ENCODE assay signal across 18 cellular contexts in the genomic region with DNA sequence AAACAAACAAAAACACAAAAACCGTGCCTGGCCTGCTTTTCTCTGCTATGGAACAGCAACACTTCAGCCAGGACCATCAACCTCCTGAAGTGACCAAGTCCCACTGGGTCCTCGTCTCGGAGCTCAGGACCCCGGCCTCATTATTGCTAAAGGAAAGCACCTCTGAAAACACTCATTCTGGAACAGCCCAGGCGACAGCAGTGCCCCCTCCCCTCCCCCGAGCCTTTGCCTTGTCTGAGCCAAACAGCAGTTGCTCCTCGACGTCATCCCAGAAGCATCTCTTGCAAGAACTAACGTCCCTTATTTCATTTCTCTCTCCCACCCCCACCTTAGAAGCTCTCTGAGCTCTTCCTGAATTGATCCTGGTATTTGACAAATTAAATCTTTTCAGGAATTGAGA. TPM values are rescaled to one million over a fixed set of nuclear protein-coding genes. Genes with fewer than 3 reads are reported as not detected.
"Had no signal": no experiment of that assay in that cellular context is flagged by ENCODE, and none has a peak within 500 bp of the region (broad histone marks: within the 10 kb centered on the region; RNA-seq: fewer than 3 reads in every experiment).

No MANE protein-coding gene starts in this region.

- H3K9me3 ChIP-seq: lower lobe of right lung, psoas muscle, stomach, thyroid gland, vagina had no signal

- H3K27ac Mint-ChIP-seq: activated CD4-positive, alpha-beta T cell treated with anti-CD3 and anti-CD28 coated beads, Interleukin-2, amount 10 ng/mL, durations not matched to agents 24 days and 14 days; dendritic cell treated with granulocyte-macrophage colony-stimulating factor and Interleukin-4, amounts not matched to agents 40 ng/mL and 50 ng/mL, for 4 days; effector memory CD8-positive, alpha-beta T cell; natural killer cell treated with Interleukin-12 subunit alpha and Interleukin-12 subunit beta and Interleukin-15 and Interleukin-18, amount 100 ng/mL, for 72 hours had no signal

- H3K4me3 ChIP-seq: lower lobe of right lung, psoas muscle, stomach, thyroid gland, vagina had no signal

- DNase-seq: activated CD4-positive, alpha-beta T cell treated with anti-CD3 and anti-CD28 coated beads, Interleukin-2, amount 10 ng/mL, durations not matched to agents 24 days and 14 days; activated CD8-positive, alpha-beta memory T cell treated with anti-CD3 and anti-CD28 coated beads for 24 hours; activated naive CD4-positive, alpha-beta T cell treated with anti-CD3 and anti-CD28 coated beads, Interleukin-2, amount 50 U/mL, for 16 hours; effector memory CD8-positive, alpha-beta T cell; hippocampal formation; immature natural killer cell; lower lobe of right lung; psoas muscle; stimulated activated CD4-positive, alpha-beta T cell treated with anti-CD3 and anti-CD28 coated beads, Interleukin-4, amount 100 ng/mL, for 1 hour; stimulated activated CD8-positive, alpha-beta memory T cell treated with anti-CD3 and anti-CD28 coated beads, Interleukin-4, amount 100 ng/mL, for 48 hours; stomach; T-helper 1 cell; thyroid gland had no signal

- H3K4me3 Mint-ChIP-seq: activated CD4-positive, alpha-beta T cell treated with anti-CD3 and anti-CD28 coated beads, Interleukin-2, amount 10 ng/mL, durations not matched to agents 24 days and 14 days; brain; dendritic cell treated with granulocyte-macrophage colony-stimulating factor and Interleukin-4, amounts not matched to agents 40 ng/mL and 50 ng/mL, for 4 days; effector memory CD8-positive, alpha-beta T cell; immature natural killer cell; natural killer cell treated with Interleukin-12 subunit alpha and Interleukin-12 subunit beta and Interleukin-15 and Interleukin-18, amount 100 ng/mL, for 72 hours had no signal

- H3K27me3 ChIP-seq: stomach, thyroid gland, vagina had no signal

- H3K9me3 Mint-ChIP-seq: activated CD4-positive, alpha-beta T cell treated with anti-CD3 and anti-CD28 coated beads, Interleukin-2, amount 10 ng/mL, durations not matched to agents 24 days and 14 days; brain; dendritic cell treated with granulocyte-macrophage colony-stimulating factor and Interleukin-4, amounts not matched to agents 40 ng/mL and 50 ng/mL, for 4 days; effector memory CD8-positive, alpha-beta T cell; immature natural killer cell; natural killer cell treated with Interleukin-12 subunit alpha and Interleukin-12 subunit beta and Interleukin-15 and Interleukin-18, amount 100 ng/mL, for 72 hours had no signal

- H3K27ac ChIP-seq: epithelial cell of prostate, lower lobe of right lung, psoas muscle, stomach, thyroid gland, vagina had no signal

- H3K4me1 ChIP-seq: thyroid gland had no signal

- H3K36me3 Mint-ChIP-seq: immature natural killer cell; natural killer cell treated with Interleukin-12 subunit alpha and Interleukin-12 subunit beta and Interleukin-15 and Interleukin-18, amount 100 ng/mL, for 72 hours had no signal

- ATAC-seq: effector memory CD8-positive, alpha-beta T cell; natural killer cell treated with Interleukin-12 subunit alpha and Interleukin-12 subunit beta and Interleukin-15 and Interleukin-18, amount 100 ng/mL, for 72 hours; psoas muscle had no signal

RNA-seq across cellular contexts. Expression of a gene that starts 27.4 kb away (rescaled TPM):
- total RNA-seq: activated CD4-positive, alpha-beta T cell treated with anti-CD3 and anti-CD28 coated beads, Interleukin-2, amount 10 ng/mL, durations not matched to agents 24 days and 14 days; natural killer cell treated with Interleukin-12 subunit alpha and Interleukin-12 subunit beta and Interleukin-15 and Interleukin-18, amount 100 ng/mL, for 72 hours had no signal
